1 cellular context compared by ENCODE assay signal in genomic region chr2:61469424-61470121, GRCh38.
TF ChIP-seq lines count a peak whose summit lies in the region.

No MANE protein-coding gene starts in this region.

TF ChIP-seq in HepG2, 621 proteins besides CTCF, POLR2A, EP300 and RAD21 (continued from another document):
- TF ChIP-seq GATAD2A (CRISPR knock-in tag; IDR thresholded peaks at IDR 0.05) (0 out of 2 replicates have a peak, but pooled peaks have one; percentile 7), MIXL1 (CRISPR knock-in tag; IDR thresholded peaks at IDR 0.05) (no peak; the same call in 1 of the 2 replicates), ZNF253 (CRISPR knock-in tag; IDR thresholded peaks at IDR 0.05; ENCODE audit: borderline replicate concordance) (no peak), ZBTB33 (CRISPR knock-in tag; IDR thresholded peaks at IDR 0.05) (no peak), ZNF34 (CRISPR knock-in tag; IDR thresholded peaks at IDR 0.05; ENCODE audit: borderline replicate concordance) (no peak), PTBP1 (IDR thresholded peaks at IDR 0.05; ENCODE audit: low read depth, low read length, poor library complexity, severe bottlenecking) (no peak), TIGD3 (CRISPR knock-in tag; IDR thresholded peaks at IDR 0.05; ENCODE audit: borderline replicate concordance) (no peak), FOXP1 (IDR thresholded peaks at IDR 0.05) (no peak), FOXP1 (CRISPR knock-in tag; IDR thresholded peaks at IDR 0.05) (no peak), ZBTB39 (CRISPR knock-in tag; IDR thresholded peaks at IDR 0.05) (no peak), NFYC (CRISPR knock-in tag; IDR thresholded peaks at IDR 0.05) (no peak), ZNF674 (CRISPR knock-in tag; IDR thresholded peaks at IDR 0.05; ENCODE audit: low read depth) (no peak), NFKBIZ (CRISPR knock-in tag; IDR thresholded peaks at IDR 0.05) (no peak), ZNF775 (CRISPR knock-in tag; IDR thresholded peaks at IDR 0.05; ENCODE audit: borderline replicate concordance) (no peak), TRAFD1 (CRISPR knock-in tag; IDR thresholded peaks at IDR 0.05; ENCODE audit: borderline replicate concordance) (no peak), ZNF510 (CRISPR knock-in tag; IDR thresholded peaks at IDR 0.05; ENCODE audit: low read depth) (0 out of 2 replicates have a peak, but pooled peaks have one; percentile 14), MXD1 (CRISPR knock-in tag; IDR thresholded peaks at IDR 0.05) (no peak), ZNF773 (CRISPR knock-in tag; IDR thresholded peaks at IDR 0.05; ENCODE audit: borderline replicate concordance) (no peak), HMGXB4 (CRISPR knock-in tag; IDR thresholded peaks at IDR 0.05; ENCODE audit: borderline replicate concordance in 1 of 2, low read depth in 1 of 2) (no peak), ZMAT5 (CRISPR knock-in tag; IDR thresholded peaks at IDR 0.05; ENCODE audit: borderline replicate concordance, low read depth) (no peak)
TF ChIP-seq in HepG2: peak in this region for 15.
